In genomic region chr2:235494716-235495372, GRCh38 we compare ENCODE assay signal across 8 cellular contexts. TPM values are rescaled to one million over a fixed set of nuclear protein-coding genes. Genes with fewer than 3 reads are reported as not detected.
A peak's percentile ranks its signal among the peaks of the same experiment; 100 is the strongest.
DNase-seq lines count a peak whose midpoint lies in the region; ATAC-seq and TF ChIP-seq lines count a peak whose summit lies in the region.

No MANE protein-coding gene starts in this region.

- H3K4me3 Mint-ChIP-seq in HFFc6, result peak overlapping the region; percentile 86
- peak overlapping the region; percentile 59 for H3K4me3 Mint-ChIP-seq in activated naive CD8-positive, alpha-beta T cell treated with anti-CD3 and anti-CD28 coated beads for 36 hours

- intact Hi-C loops in left ventricle myocardium inferior (cut with micrococcal nuclease) (no loop called here), posterior vena cava (cut with DNase I) (loop anchor here in 1 of 2 donors (5.0 kb wide), 1 partner anchor 1638 kb away; no protein-coding TSS in a partner anchor)

- peaks cover 1% of the 10 kb centered on the region for H3K27me3 Mint-ChIP-seq in HFFc6 (ENCODE audit: insufficient read depth)
- peaks cover 83% of the 10 kb centered on the region for H3K27me3 Mint-ChIP-seq in activated naive CD8-positive, alpha-beta T cell treated with anti-CD3 and anti-CD28 coated beads for 36 hours

- peak overlapping the region; percentile 64; the same call in 1 of the 2 replicates for H3K27ac Mint-ChIP-seq in HFFc6
- H3K27ac Mint-ChIP-seq in activated naive CD8-positive, alpha-beta T cell treated with anti-CD3 and anti-CD28 coated beads for 36 hours, result no peak overlapping the region

- H3K4me1 Mint-ChIP-seq in HFFc6 (ENCODE audit: low read depth), result peaks cover 34% of the 10 kb centered on the region
- peaks cover 5% of the 10 kb centered on the region for H3K4me1 Mint-ChIP-seq in activated naive CD8-positive, alpha-beta T cell treated with anti-CD3 and anti-CD28 coated beads for 36 hours

- peaks cover 22% of the 10 kb centered on the region for H3K9me3 ChIP-seq in left ventricle myocardium inferior (replicated peaks)

- no peaks in the 10 kb centered on the region for H3K27me3 ChIP-seq in left ventricle myocardium inferior (ENCODE audit: low read depth)

- no peaks in the 10 kb centered on the region for H3K36me3 Mint-ChIP-seq in HFFc6 (ENCODE audit: low read depth)
- no peaks in the 10 kb centered on the region for H3K36me3 Mint-ChIP-seq in activated naive CD8-positive, alpha-beta T cell treated with anti-CD3 and anti-CD28 coated beads for 36 hours

- DNase-seq in AG10803 (ENCODE audit: low read depth) (peak; percentile 48), HFFc6 (peak; percentile 40), left ventricle myocardium inferior (no peak), posterior vena cava (ENCODE audit: low spot score) (peak; percentile 82)
- peak; percentile 14 for DNase-seq in activated naive CD8-positive, alpha-beta T cell treated with anti-CD3 and anti-CD28 coated beads for 36 hours

- peaks cover 34% of the 10 kb centered on the region for H3K4me1 ChIP-seq in left ventricle myocardium inferior

- H3K9me3 Mint-ChIP-seq in HFFc6, result no peaks in the 10 kb centered on the region
- H3K9me3 Mint-ChIP-seq in activated naive CD8-positive, alpha-beta T cell treated with anti-CD3 and anti-CD28 coated beads for 36 hours, result no peaks in the 10 kb centered on the region

- no peaks in the 10 kb centered on the region for H3K36me3 ChIP-seq in left ventricle myocardium inferior

- H3K4me3 ChIP-seq in AG10803 (ENCODE audit: low read length) (peak overlapping the region; percentile 71), left ventricle myocardium inferior (peak overlapping the region; percentile 79)

- no peak for ATAC-seq in HG03045 (IDR thresholded peaks at IDR 0.05; ENCODE audit: unreplicated experiment)
- ATAC-seq in GM21381 (IDR thresholded peaks at IDR 0.05; ENCODE audit: unreplicated experiment), result no peak
- ATAC-seq in HG02970 (IDR thresholded peaks at IDR 0.05; ENCODE audit: low FRiP score, unreplicated experiment), result no peak

- peak overlapping the region; percentile 54 for H3K27ac ChIP-seq in left ventricle myocardium inferior (replicated peaks)

- TF ChIP-seq CTCF in AG10803 (conservative IDR thresholded peaks at IDR 0.05; ENCODE audit: low read length) (no peak), HFFc6 (IDR thresholded peaks at IDR 0.05) (0 out of 2 replicates have a peak, but pooled peaks have one; percentile 5), left ventricle myocardium inferior (IDR thresholded peaks at IDR 0.05; ENCODE audit: borderline replicate concordance) (no peak)

RNA-seq across cellular contexts. Expression of gene AGAP1, which starts 1.0 kb away (rescaled TPM):
- 10 to 100 TPM; 14.1 to 16.0 (median 15.1) TPM for total RNA-seq in HFFc6 (2021; fragmentation: NEBNext Ultra II Directional; extraction: Animal tissue kit (Norgen Biotek cat#: 25700))
- total RNA-seq in activated naive CD8-positive, alpha-beta T cell treated with anti-CD3 and anti-CD28 coated beads for 36 hours, result 1 to 10 TPM in 1 of 2 experiments, under 1 TPM in 1; 0.89 to 1.4 TPM
- total RNA-seq in left ventricle myocardium inferior (18.1 TPM), posterior vena cava (10 to 100 TPM; 28.9 to 33.3 TPM)
